ENCODE assay signal across 8 cellular contexts in the genomic region with DNA sequence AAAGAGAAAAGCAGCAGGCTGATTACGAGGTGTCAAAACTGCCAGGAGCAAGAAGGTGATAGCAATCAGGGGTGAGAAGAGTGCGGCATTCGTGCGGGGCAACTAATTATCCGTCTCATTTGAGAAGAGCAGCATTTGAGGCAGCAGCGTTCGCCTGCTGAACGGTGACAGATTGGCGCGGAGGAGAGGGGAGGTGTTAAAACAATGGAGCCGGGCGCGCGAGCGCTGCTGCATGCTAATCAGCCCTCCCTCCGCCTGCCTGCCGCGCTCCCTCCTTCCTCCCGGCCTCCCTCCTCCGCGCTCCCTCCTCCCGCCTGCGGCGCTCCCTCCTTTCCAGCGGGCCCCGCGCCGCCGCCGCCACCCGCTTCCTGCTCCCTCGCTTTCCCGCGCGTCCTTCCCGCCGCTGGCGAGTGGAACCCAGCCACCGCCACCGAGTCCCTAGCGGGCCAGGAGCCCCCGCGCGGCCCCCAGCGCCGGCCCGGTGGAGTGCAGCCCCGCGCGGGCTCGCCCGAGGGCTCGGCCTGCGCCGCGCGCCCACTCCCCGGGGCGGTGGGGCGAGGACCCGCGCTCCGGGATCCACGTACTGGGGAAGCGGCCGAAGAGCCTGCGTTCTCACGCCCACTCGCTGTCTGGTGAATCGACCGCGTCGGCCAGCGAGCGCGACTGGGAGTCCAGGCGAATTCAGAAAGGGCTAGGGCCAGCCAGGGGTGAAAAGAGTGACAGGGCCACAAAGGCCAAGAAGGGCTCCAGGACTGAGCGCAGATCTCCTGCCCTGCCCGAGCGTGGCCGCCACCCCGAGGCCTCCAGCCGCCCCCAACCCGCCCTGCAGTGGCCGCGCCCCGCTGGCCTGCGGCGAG.
DNase-seq lines count a peak whose midpoint lies in the region; ATAC-seq, FAIRE-seq and TF ChIP-seq lines count a peak whose summit lies in the region.

No MANE protein-coding gene starts in this region.

- H3K4me1 ChIP-seq in A549, result peaks cover 21% of the 10 kb centered on the region
- peaks cover 46% of the 10 kb centered on the region for H3K4me1 ChIP-seq in neural progenitor cell
- peaks cover 3 to 18% (median 8%) of the 10 kb centered on the region in 4 donors for H3K4me1 ChIP-seq in transverse colon

- TF ChIP-seq EP300 in A549 (IDR thresholded peaks at IDR 0.05) (no peak), transverse colon (IDR thresholded peaks at IDR 0.05; ENCODE audit: low read depth) (no peak)

- DNase-seq in A549 (ENCODE audit: low read depth in 1 of 2, low spot score in 1 of 2) (peak; percentile 8 to 50), GM18507 (ENCODE audit: extremely low spot score, insufficient read length, low read depth) (no peak), RWPE1 (ENCODE audit: low spot score) (peak; percentile 30), glutamatergic neuron (peak; percentile 91), neural progenitor cell (ENCODE audit: low spot score) (peak; percentile 88), transverse colon (peak; percentile 61)
- DNase-seq in activated naive CD4-positive, alpha-beta T cell treated with anti-CD3 and anti-CD28 coated beads, Interleukin-2, amount 50 U/mL, for 72 hours (ENCODE audit: low spot score in 2 of 2), result peak; percentile 55 to 62

- peaks cover 40% of the 10 kb centered on the region for H3K4me1 Mint-ChIP-seq in glutamatergic neuron (ENCODE audit: low read depth, unreplicated experiment)
- peaks cover 37% of the 10 kb centered on the region for H3K4me1 Mint-ChIP-seq in neural progenitor cell

- TF ChIP-seq RAD21 in A549 (conservative IDR thresholded peaks at IDR 0.05 in 1 of 2, IDR thresholded peaks at IDR 0.05 in 1 of 2), result no peak

- intact Hi-C loops in transverse colon (cut with DNase I; ENCODE audit: low total_unique reads), result no loop called here

- no peaks in the 10 kb centered on the region for H3K9me3 Mint-ChIP-seq in activated naive CD4-positive, alpha-beta T cell treated with anti-CD3 and anti-CD28 coated beads, Interleukin-2, amount 50 U/mL, for 72 hours
- H3K9me3 Mint-ChIP-seq in glutamatergic neuron (ENCODE audit: unreplicated experiment) (peaks cover 20% of the 10 kb centered on the region), neural progenitor cell (no peaks in the 10 kb centered on the region)

- POLR2A ChIA-PET in A549 (lab: Yijun Ruan, JAX), result no interaction called here
- POLR2A ChIA-PET in RWPE1 (lab: Yijun Ruan, JAX; ENCODE audit: low non-redundant PET), result no interaction called here

- peak overlapping the region; percentile 80 to 88 for H3K27ac ChIP-seq in A549
- peak overlapping the region; percentile 49 for H3K27ac ChIP-seq in RWPE1
- peak overlapping the region; percentile 46 for H3K27ac ChIP-seq in neural progenitor cell
- peak overlapping the region; percentile 24 to 62 (median 54) for H3K27ac ChIP-seq in transverse colon

- TF ChIP-seq POLR2A in A549 (IDR thresholded peaks at IDR 0.05; ENCODE audit: low read length), result no peak
- no peak for TF ChIP-seq POLR2A in transverse colon (IDR thresholded peaks at IDR 0.05)

- peak; percentile 82 to 86 for ATAC-seq in A549
- ATAC-seq in HG03135 (IDR thresholded peaks at IDR 0.05; ENCODE audit: unreplicated experiment), result peak; percentile 40
- peak; percentile 60 for ATAC-seq in activated naive CD4-positive, alpha-beta T cell treated with anti-CD3 and anti-CD28 coated beads, Interleukin-2, amount 50 U/mL, for 72 hours

- FAIRE-seq in A549 (lab: Jason Lieb, UNC) (no peak), GM18507 (lab: Jason Lieb, UNC) (peak; percentile 69)

- peaks cover 57% of the 10 kb centered on the region for H3F3A ChIP-seq in neural progenitor cell (ENCODE audit: low read depth)

- peak overlapping the region; percentile 71 for H3K4me3 ChIP-seq in A549
- peak overlapping the region; percentile 56 for H3K4me3 ChIP-seq in neural progenitor cell
- H3K4me3 ChIP-seq in transverse colon, result peak overlapping the region; percentile 22 to 60 (median 48)

- no peaks in the 10 kb centered on the region for H3K9me3 ChIP-seq in A549
- H3K9me3 ChIP-seq in neural progenitor cell (ENCODE audit: low read depth), result no peaks in the 10 kb centered on the region
- H3K9me3 ChIP-seq in transverse colon, result no peaks in the 10 kb centered on the region

- H3K4me2 ChIP-seq in A549 (peak overlapping the region; percentile 99), neural progenitor cell (peak overlapping the region; percentile 90)

- in situ Hi-C loops in transverse colon (cut with MboI; ENCODE audit: low pct_ligation_motif_present in 1 of 4, low pct_unique_long_range_greater_than_20kb in 1 of 4, low sequenced_read_pairs in 3 of 4), result no loop called here

- H4K20me1 ChIP-seq in neural progenitor cell (ENCODE audit: low read depth), result no peaks in the 10 kb centered on the region

- CTCF ChIA-PET in A549 (lab: Yijun Ruan, JAX), result interaction anchor here (3.6 kb wide), 1 partner anchor 12 kb away, joined by 19 read pairs; no protein-coding TSS in a partner anchor
- CTCF ChIA-PET in RWPE1 (lab: Yijun Ruan, JAX), result interaction anchor here (0.6 kb wide), 1 partner anchor 120 kb away, joined by 3 read pairs; no protein-coding TSS in a partner anchor

- H3K36me3 Mint-ChIP-seq in activated naive CD4-positive, alpha-beta T cell treated with anti-CD3 and anti-CD28 coated beads, Interleukin-2, amount 50 U/mL, for 72 hours, result peaks cover 0 to 5% of the 10 kb centered on the region in 2 donors
- no peaks in the 10 kb centered on the region for H3K36me3 Mint-ChIP-seq in glutamatergic neuron (ENCODE audit: unreplicated experiment)
- H3K36me3 Mint-ChIP-seq in neural progenitor cell, result no peaks in the 10 kb centered on the region

- no peak overlapping the region for H3K9ac ChIP-seq in neural progenitor cell

- no peaks in the 10 kb centered on the region for H3K79me2 ChIP-seq in neural progenitor cell (ENCODE audit: low read depth)

- H3K27me3 ChIP-seq in neural progenitor cell (peaks cover 54% of the 10 kb centered on the region), transverse colon (no peaks in the 10 kb centered on the region)

- TF ChIP-seq CTCF in A549 (IDR thresholded peaks at IDR 0.05) (no peak), RWPE1 (conservative IDR thresholded peaks at IDR 0.05; ENCODE audit: low read depth) (no peak), glutamatergic neuron (IDR thresholded peaks at IDR 0.05; ENCODE audit: partially characterized antibody, unreplicated experiment) (no peak), neural progenitor cell (IDR thresholded peaks at IDR 0.05) (no peak), transverse colon (IDR thresholded peaks at IDR 0.05) (no peak)

- H3K27me3 Mint-ChIP-seq in glutamatergic neuron (ENCODE audit: unreplicated experiment) (peaks cover 20% of the 10 kb centered on the region), neural progenitor cell (ENCODE audit: insufficient read depth, low read depth) (peaks cover 8% of the 10 kb centered on the region)

- H3K4me3 Mint-ChIP-seq in glutamatergic neuron (ENCODE audit: unreplicated experiment) (peak overlapping the region; percentile 90), neural progenitor cell (peak overlapping the region; percentile 92)

- peak overlapping the region; percentile 54 for H2AFZ ChIP-seq in neural progenitor cell (replicated peaks)

- peak overlapping the region; percentile 75 to 96 for H3K27ac Mint-ChIP-seq in activated naive CD4-positive, alpha-beta T cell treated with anti-CD3 and anti-CD28 coated beads, Interleukin-2, amount 50 U/mL, for 72 hours
- H3K27ac Mint-ChIP-seq in glutamatergic neuron (ENCODE audit: unreplicated experiment) (peak overlapping the region; percentile 100), neural progenitor cell (peak overlapping the region; percentile 51)

- 18% methylated on average over 43 of the region's 89 CpGs for WGBS in A549 (ENCODE audit: missing lambda C conversion rate)
- 0 to 22% methylated on average over 3 to 83 of the region's 89 CpGs for WGBS in transverse colon (ENCODE audit: low coverage in 1 of 2), 2 donors

- H3K36me3 ChIP-seq in neural progenitor cell (no peaks in the 10 kb centered on the region), transverse colon (peaks cover 0 to 5% (median 0%) of the 10 kb centered on the region in 4 donors)

TF ChIP-seq in A549, 52 proteins besides CTCF, POLR2A, EP300 and RAD21 (continues in another document):
- TF ChIP-seq ZFP36 (IDR thresholded peaks at IDR 0.05; ENCODE audit: borderline replicate concordance, partially characterized antibody) (no peak), KDM5A (IDR thresholded peaks at IDR 0.05) (no peak), CHD2 (IDR thresholded peaks at IDR 0.05; ENCODE audit: low read length, partially characterized antibody) (no peak), ZSCAN20 (CRISPR knock-in tag; IDR thresholded peaks at IDR 0.05) (no peak), RARB (CRISPR knock-in tag; IDR thresholded peaks at IDR 0.05) (no peak), TFCP2L1 (CRISPR knock-in tag; IDR thresholded peaks at IDR 0.05) (0 out of 2 replicates have a peak, but pooled peaks have one; percentile 40), CBX8 (IDR thresholded peaks at IDR 0.05) (no peak), GATA3 (IDR thresholded peaks at IDR 0.05; ENCODE audit: borderline replicate concordance) (no peak), NFE2L2 (conservative IDR thresholded peaks at IDR 0.05; ENCODE audit: low read length) (no peak)
- TF ChIP-seq, protein P1, sequence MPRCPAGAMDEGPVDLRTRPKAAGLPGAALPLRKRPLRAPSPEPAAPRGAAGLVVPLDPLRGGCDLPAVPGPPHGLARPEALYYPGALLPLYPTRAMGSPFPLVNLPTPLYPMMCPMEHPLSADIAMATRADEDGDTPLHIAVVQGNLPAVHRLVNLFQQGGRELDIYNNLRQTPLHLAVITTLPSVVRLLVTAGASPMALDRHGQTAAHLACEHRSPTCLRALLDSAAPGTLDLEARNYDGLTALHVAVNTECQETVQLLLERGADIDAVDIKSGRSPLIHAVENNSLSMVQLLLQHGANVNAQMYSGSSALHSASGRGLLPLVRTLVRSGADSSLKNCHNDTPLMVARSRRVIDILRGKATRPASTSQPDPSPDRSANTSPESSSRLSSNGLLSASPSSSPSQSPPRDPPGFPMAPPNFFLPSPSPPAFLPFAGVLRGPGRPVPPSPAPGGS (IDR thresholded peaks at IDR 0.05), result no peak
- TF ChIP-seq, protein P2, sequence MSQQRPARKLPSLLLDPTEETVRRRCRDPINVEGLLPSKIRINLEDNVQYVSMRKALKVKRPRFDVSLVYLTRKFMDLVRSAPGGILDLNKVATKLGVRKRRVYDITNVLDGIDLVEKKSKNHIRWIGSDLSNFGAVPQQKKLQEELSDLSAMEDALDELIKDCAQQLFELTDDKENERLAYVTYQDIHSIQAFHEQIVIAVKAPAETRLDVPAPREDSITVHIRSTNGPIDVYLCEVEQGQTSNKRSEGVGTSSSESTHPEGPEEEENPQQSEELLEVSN (IDR thresholded peaks at IDR 0.05; ENCODE audit: borderline replicate concordance, low read depth), result peak; percentile 92
- TF ChIP-seq, protein P3, sequence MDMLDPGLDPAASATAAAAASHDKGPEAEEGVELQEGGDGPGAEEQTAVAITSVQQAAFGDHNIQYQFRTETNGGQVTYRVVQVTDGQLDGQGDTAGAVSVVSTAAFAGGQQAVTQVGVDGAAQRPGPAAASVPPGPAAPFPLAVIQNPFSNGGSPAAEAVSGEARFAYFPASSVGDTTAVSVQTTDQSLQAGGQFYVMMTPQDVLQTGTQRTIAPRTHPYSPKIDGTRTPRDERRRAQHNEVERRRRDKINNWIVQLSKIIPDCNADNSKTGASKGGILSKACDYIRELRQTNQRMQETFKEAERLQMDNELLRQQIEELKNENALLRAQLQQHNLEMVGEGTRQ (IDR thresholded peaks at IDR 0.05), result no peak
